1 cellular context compared by ENCODE assay signal in the genomic region with DNA sequence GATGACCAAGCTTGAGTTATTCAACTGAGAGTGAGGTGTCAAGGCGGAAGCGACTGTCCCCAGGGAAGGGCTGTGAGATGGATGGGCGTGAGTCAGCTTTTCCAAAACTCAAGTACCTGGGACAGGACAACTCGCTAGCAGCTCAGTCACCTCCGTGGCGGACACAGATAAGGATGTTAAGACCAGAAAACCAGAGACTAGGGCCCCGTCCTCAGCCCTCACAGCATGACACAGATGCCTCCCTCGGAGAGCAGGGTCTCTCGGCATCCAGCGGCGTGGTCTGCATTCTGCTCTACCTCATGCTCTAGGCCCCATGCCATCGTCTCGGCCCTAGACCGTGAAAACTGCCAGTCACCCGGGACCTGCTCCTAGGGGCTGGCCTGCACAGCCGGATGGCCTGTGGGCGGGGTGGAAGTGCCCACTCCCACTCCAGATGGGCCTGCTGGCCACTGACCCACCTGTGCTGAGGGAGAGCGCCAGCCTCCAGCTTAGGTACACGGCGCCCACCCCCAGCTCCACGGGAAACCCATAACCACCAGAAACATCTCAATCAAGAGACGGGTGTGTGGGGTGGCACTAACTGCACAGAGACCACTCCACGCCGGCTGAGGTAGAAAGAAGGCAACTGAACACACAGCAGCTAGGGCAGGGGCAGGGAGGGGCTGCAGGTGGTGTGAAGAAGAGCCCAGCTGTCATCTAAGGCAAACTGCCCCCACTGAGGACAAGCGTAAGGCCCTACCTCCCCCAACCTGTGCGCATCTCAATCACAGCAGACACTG.
TF ChIP-seq lines count a peak whose summit lies in the region.

No MANE protein-coding gene starts in this region.

TF ChIP-seq in GM12878, 131 proteins besides CTCF, POLR2A, EP300 and RAD21:
- TF ChIP-seq POLR2AphosphoS2 (IDR thresholded peaks at IDR 0.05; ENCODE audit: low read depth, low read length) (peak; percentile 17; the same call in 1 of the 2 replicates), POLR2AphosphoS5 (IDR thresholded peaks at IDR 0.05; ENCODE audit: low read length) (peak; percentile 27; the same call in 1 of the 2 replicates), EED (IDR thresholded peaks at IDR 0.05; ENCODE audit: low read depth) (no peak), NBN (IDR thresholded peaks at IDR 0.05) (no peak)
- TF ChIP-seq, protein P1, sequence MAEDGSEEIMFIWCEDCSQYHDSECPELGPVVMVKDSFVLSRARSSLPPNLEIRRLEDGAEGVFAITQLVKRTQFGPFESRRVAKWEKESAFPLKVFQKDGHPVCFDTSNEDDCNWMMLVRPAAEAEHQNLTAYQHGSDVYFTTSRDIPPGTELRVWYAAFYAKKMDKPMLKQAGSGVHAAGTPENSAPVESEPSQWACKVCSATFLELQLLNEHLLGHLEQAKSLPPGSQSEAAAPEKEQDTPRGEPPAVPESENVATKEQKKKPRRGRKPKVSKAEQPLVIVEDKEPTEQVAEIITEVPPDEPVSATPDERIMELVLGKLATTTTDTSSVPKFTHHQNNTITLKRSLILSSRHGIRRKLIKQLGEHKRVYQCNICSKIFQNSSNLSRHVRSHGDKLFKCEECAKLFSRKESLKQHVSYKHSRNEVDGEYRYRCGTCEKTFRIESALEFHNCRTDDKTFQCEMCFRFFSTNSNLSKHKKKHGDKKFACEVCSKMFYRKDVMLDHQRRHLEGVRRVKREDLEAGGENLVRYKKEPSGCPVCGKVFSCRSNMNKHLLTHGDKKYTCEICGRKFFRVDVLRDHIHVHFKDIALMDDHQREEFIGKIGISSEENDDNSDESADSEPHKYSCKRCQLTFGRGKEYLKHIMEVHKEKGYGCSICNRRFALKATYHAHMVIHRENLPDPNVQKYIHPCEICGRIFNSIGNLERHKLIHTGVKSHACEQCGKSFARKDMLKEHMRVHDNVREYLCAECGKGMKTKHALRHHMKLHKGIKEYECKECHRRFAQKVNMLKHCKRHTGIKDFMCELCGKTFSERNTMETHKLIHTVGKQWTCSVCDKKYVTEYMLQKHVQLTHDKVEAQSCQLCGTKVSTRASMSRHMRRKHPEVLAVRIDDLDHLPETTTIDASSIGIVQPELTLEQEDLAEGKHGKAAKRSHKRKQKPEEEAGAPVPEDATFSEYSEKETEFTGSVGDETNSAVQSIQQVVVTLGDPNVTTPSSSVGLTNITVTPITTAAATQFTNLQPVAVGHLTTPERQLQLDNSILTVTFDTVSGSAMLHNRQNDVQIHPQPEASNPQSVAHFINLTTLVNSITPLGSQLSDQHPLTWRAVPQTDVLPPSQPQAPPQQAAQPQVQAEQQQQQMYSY (CRISPR knock-in tag; IDR thresholded peaks at IDR 0.05): no peak
TF ChIP-seq in GM12878: peak in this region for 2.
